ENCODE assay signal across 21 cellular contexts in the genomic region with DNA sequence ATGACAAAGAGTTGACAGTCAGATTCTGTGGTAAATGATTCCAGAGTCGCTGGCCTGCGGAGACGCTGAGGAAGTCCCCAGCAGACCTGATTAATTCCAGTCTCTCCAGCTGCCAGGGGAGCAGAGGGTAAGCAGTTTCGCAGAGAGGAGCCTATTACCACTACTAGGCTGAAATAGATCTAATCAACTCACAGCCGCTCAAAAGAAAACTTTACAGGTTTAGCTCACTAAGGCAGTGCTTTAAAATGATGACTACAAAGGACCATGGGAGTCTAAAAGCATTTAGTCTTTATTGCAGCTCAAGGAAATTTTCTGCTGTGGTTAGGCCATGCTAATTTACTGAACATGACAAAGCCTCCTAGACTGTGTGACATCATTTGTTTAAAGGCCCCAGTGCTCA.
DNase-seq lines count a peak whose midpoint lies in the region; ATAC-seq, FAIRE-seq and TF ChIP-seq lines count a peak whose summit lies in the region.
"Had no signal": no experiment of that assay in that cellular context is flagged by ENCODE, and none has a peak within 500 bp of the region (broad histone marks: within the 10 kb centered on the region; RNA-seq: fewer than 3 reads in every experiment).

No MANE protein-coding gene starts in this region.

- no peak overlapping the region for H3K9ac ChIP-seq in astrocyte (ENCODE audit: low read length)

- no peaks in the 10 kb centered on the region for H3K27me3 Mint-ChIP-seq in astrocyte (ENCODE audit: low read depth, unreplicated experiment)

- H3K4me2 ChIP-seq in astrocyte (ENCODE audit: low read length), result peak overlapping the region; percentile 38

- no peaks in the 10 kb centered on the region for H4K20me1 ChIP-seq in astrocyte (ENCODE audit: insufficient read depth, low read length)

- peak overlapping the region; percentile 84 for H3K27ac Mint-ChIP-seq in astrocyte (ENCODE audit: unreplicated experiment)
- H3K27ac Mint-ChIP-seq: naive thymus-derived CD4-positive, alpha-beta T cell; stimulated activated effector memory CD8-positive, alpha-beta T cell treated with anti-CD3 and anti-CD28 coated beads, Interleukin-12 subunit alpha, Interleukin-12 subunit beta, amount 100 ng/mL, for 72 hours had no signal

- H3K36me3 ChIP-seq in astrocyte (ENCODE audit: insufficient read depth, low read length), result no peaks in the 10 kb centered on the region
- no peaks in the 10 kb centered on the region for H3K36me3 ChIP-seq in body of pancreas (replicated peaks in 1 of 2; ENCODE audit: insufficient read depth in 1 of 2, low read depth in 2 of 2)
- H3K36me3 ChIP-seq: transverse colon had no signal

- no peaks in the 10 kb centered on the region for H3K79me2 ChIP-seq in astrocyte (ENCODE audit: insufficient read depth, low read length)

- no peak for FAIRE-seq in astrocyte (lab: Jason Lieb, UNC)
- FAIRE-seq: colon, frontal cortex, HepG2 had no signal

- H3K27ac ChIP-seq in astrocyte (ENCODE audit: low read depth, low read length), result no peak overlapping the region
- peak overlapping the region; percentile 55 for H3K27ac ChIP-seq in substantia nigra (ENCODE audit: low read depth, low read length, poor library complexity, severe bottlenecking)
- H3K27ac ChIP-seq in body of pancreas, result no peak overlapping the region
- H3K27ac ChIP-seq: psoas muscle, transverse colon had no signal

- no peaks in the 10 kb centered on the region for H3K27me3 ChIP-seq in astrocyte (ENCODE audit: insufficient read depth, low read length)
- H3K27me3 ChIP-seq in body of pancreas, result no peaks in the 10 kb centered on the region
- H3K27me3 ChIP-seq: transverse colon had no signal

- H3K4me1 Mint-ChIP-seq in astrocyte (ENCODE audit: low read depth, unreplicated experiment), result peaks cover 17% of the 10 kb centered on the region
- H3K4me1 Mint-ChIP-seq: naive thymus-derived CD4-positive, alpha-beta T cell; stimulated activated effector memory CD8-positive, alpha-beta T cell treated with anti-CD3 and anti-CD28 coated beads, Interleukin-12 subunit alpha, Interleukin-12 subunit beta, amount 100 ng/mL, for 72 hours had no signal

- 48 to 61% methylated on average over 5 of the region's 5 CpGs for WGBS in body of pancreas, 2 donors

- no peak overlapping the region for H3K4me3 Mint-ChIP-seq in astrocyte (ENCODE audit: unreplicated experiment)
- H3K4me3 Mint-ChIP-seq: naive thymus-derived CD4-positive, alpha-beta T cell; stimulated activated effector memory CD8-positive, alpha-beta T cell treated with anti-CD3 and anti-CD28 coated beads, Interleukin-12 subunit alpha, Interleukin-12 subunit beta, amount 100 ng/mL, for 72 hours had no signal

- intact Hi-C loops in body of pancreas (cut with DNase I), result no loop called here

- no peak overlapping the region for H3K4me3 ChIP-seq in astrocyte (ENCODE audit: insufficient read depth, low read depth, low read length)
- no peak overlapping the region for H3K4me3 ChIP-seq in body of pancreas
- H3K4me3 ChIP-seq: lung, psoas muscle, transverse colon had no signal

- H3K9me3 ChIP-seq in astrocyte (ENCODE audit: insufficient read depth, low read depth, low read length) (no peaks in the 10 kb centered on the region), body of pancreas (no peaks in the 10 kb centered on the region)
- H3K9me3 ChIP-seq: psoas muscle, transverse colon had no signal

- DNase-seq in NCI-H1092 treated with DMSO at 0.1 percent for 48 hours (lab: John Stamatoyannopoulos, UW), result peak; percentile 44
- DNase-seq in NCI-H1092 (lab: John Stamatoyannopoulos, UW), result no peak
- peak; percentile 38 for DNase-seq in astrocyte (ENCODE audit: low read depth)
- peak; percentile 85 for DNase-seq in islet precursor cell
- peak in 7 of 49 donors; percentile 5 to 19 (median 12) for DNase-seq in substantia nigra (lab: John Stamatoyannopoulos, UW)
- no peak for DNase-seq in body of pancreas
- DNase-seq in stimulated activated CD4-positive, alpha-beta T cell treated with anti-CD3 and anti-CD28 coated beads, Interleukin-1b, Interleukin-23, amount 100 ng/mL, for 48 hours, result no peak
- DNase-seq: 8988T; activated effector memory CD4-positive, alpha-beta T cell treated with anti-CD3 and anti-CD28 coated beads, Interleukin-2, amount 50 U/mL, for 16 hours; naive thymus-derived CD4-positive, alpha-beta T cell; NCI-H1694; NCI-H510A; psoas muscle; T-helper 9 cell; transverse colon had no signal

- H3K36me3 Mint-ChIP-seq in astrocyte (ENCODE audit: low read depth, unreplicated experiment), result no peaks in the 10 kb centered on the region
- H3K36me3 Mint-ChIP-seq: naive thymus-derived CD4-positive, alpha-beta T cell; stimulated activated effector memory CD8-positive, alpha-beta T cell treated with anti-CD3 and anti-CD28 coated beads, Interleukin-12 subunit alpha, Interleukin-12 subunit beta, amount 100 ng/mL, for 72 hours had no signal

- H3K4me1 ChIP-seq in astrocyte (ENCODE audit: insufficient read depth, low read length) (peaks cover 7% of the 10 kb centered on the region), body of pancreas (peaks cover 4% of the 10 kb centered on the region)
- H3K4me1 ChIP-seq: psoas muscle, transverse colon had no signal

- H3K9me3 Mint-ChIP-seq in astrocyte (ENCODE audit: unreplicated experiment), result no peaks in the 10 kb centered on the region

- ATAC-seq in body of pancreas, result no peak
- no peak for ATAC-seq in HG02885 (IDR thresholded peaks at IDR 0.05; ENCODE audit: poor library complexity, unreplicated experiment)
- ATAC-seq: HepG2; naive thymus-derived CD4-positive, alpha-beta T cell; psoas muscle; stimulated activated effector memory CD8-positive, alpha-beta T cell treated with anti-CD3 and anti-CD28 coated beads, Interleukin-12 subunit alpha, Interleukin-12 subunit beta, amount 100 ng/mL, for 72 hours had no signal

- TF ChIP-seq POLR2A in body of pancreas (IDR thresholded peaks at IDR 0.05), result no peak

- H2AFZ ChIP-seq in astrocyte (ENCODE audit: low read depth, low read length), result no peak overlapping the region

- TF ChIP-seq CTCF in astrocyte (IDR thresholded peaks at IDR 0.05; ENCODE audit: insufficient read depth, low read depth, low read length) (no peak), body of pancreas (IDR thresholded peaks at IDR 0.05) (no peak)

Comparison
In these comparisons a context has a peak if more than half of its experiments do, and no peak if none do; other contexts are left out.
1. DNase-seq: peak in NCI-H1092 treated with DMSO at 0.1 percent for 48 hours (single experiment), astrocyte (single experiment) and islet precursor cell (single experiment); none in NCI-H1092 (single experiment), body of pancreas (0 of 4) and stimulated activated CD4-positive, alpha-beta T cell treated with anti-CD3 and anti-CD28 coated beads, Interleukin-1b, Interleukin-23, amount 100 ng/mL, for 48 hours (single experiment).